13 cellular contexts compared by ENCODE assay signal in genomic region chr22:22823126-22823804, GRCh38.
DNase-seq lines count a peak whose midpoint lies in the region; ATAC-seq and TF ChIP-seq lines count a peak whose summit lies in the region.
"Had no signal": no experiment of that assay in that cellular context is flagged by ENCODE, and none has a peak within 500 bp of the region (broad histone marks: within the 10 kb centered on the region; RNA-seq: fewer than 3 reads in every experiment).

No MANE protein-coding gene starts in this region.

- H3K36me3 ChIP-seq in Loucy (ENCODE audit: insufficient read depth, low read length) = no peaks in the 10 kb centered on the region

- CTCF ChIA-PET in activated CD4-positive, alpha-beta T cell treated with anti-CD3 and anti-CD28 coated beads, Interleukin-2, amount 10 ng/mL, durations not matched to agents 7 days and 5 days (lab: Charles Lee) = interaction anchor here (0.9 kb wide), 1 partner anchor 59 kb away, joined by 3 read pairs; no protein-coding TSS in a partner anchor

- intact Hi-C loops in activated T-helper 1 cell treated with anti-CD3 and anti-CD28 coated beads, Interleukin-12 subunit alpha, Interleukin-12 subunit beta, Interleukin-2, Interleukin-4 antibody, amounts not matched to agents 30 ng/mL and 10 ng/mL and 1 ng/mL, durations not matched to agents 14 hours and 24 hours and 36 hours (cut with micrococcal nuclease) = no loop called here
- intact Hi-C loops in cardiac septum (cut with DNase I) = no loop called here

- peaks cover 10% of the 10 kb centered on the region for H3K27me3 Mint-ChIP-seq in activated CD4-positive, alpha-beta T cell treated with anti-CD3 and anti-CD28 coated beads, Interleukin-2, amount 10 ng/mL, durations not matched to agents 7 days and 5 days
- peaks cover 16% of the 10 kb centered on the region for H3K27me3 Mint-ChIP-seq in activated T-helper 1 cell treated with anti-CD3 and anti-CD28 coated beads, Interleukin-12 subunit alpha, Interleukin-12 subunit beta, Interleukin-2, Interleukin-4 antibody, amounts not matched to agents 30 ng/mL and 10 ng/mL and 1 ng/mL, durations not matched to agents 14 hours and 24 hours and 36 hours (ENCODE audit: insufficient read depth)
- no peaks in the 10 kb centered on the region for H3K27me3 Mint-ChIP-seq in natural killer cell treated with Interleukin-12 subunit alpha and Interleukin-12 subunit beta and Interleukin-15 and Interleukin-18, amount 100 ng/mL, for 72 hours

- H3K9me2 ChIP-seq in Loucy (replicated peaks; ENCODE audit: low read depth, low read length) = no peaks in the 10 kb centered on the region

- H3K36me3 Mint-ChIP-seq in activated CD4-positive, alpha-beta T cell treated with anti-CD3 and anti-CD28 coated beads, Interleukin-2, amount 10 ng/mL, durations not matched to agents 7 days and 5 days (ENCODE audit: low read depth) = peaks cover 26% of the 10 kb centered on the region
- no peaks in the 10 kb centered on the region for H3K36me3 Mint-ChIP-seq in activated T-helper 1 cell treated with anti-CD3 and anti-CD28 coated beads, Interleukin-12 subunit alpha, Interleukin-12 subunit beta, Interleukin-2, Interleukin-4 antibody, amounts not matched to agents 30 ng/mL and 10 ng/mL and 1 ng/mL, durations not matched to agents 14 hours and 24 hours and 36 hours (ENCODE audit: low read depth)
- peaks cover 5% of the 10 kb centered on the region for H3K36me3 Mint-ChIP-seq in natural killer cell treated with Interleukin-12 subunit alpha and Interleukin-12 subunit beta and Interleukin-15 and Interleukin-18, amount 100 ng/mL, for 72 hours

- ATAC-seq in natural killer cell treated with Interleukin-12 subunit alpha and Interleukin-12 subunit beta and Interleukin-15 and Interleukin-18, amount 100 ng/mL, for 72 hours = no peak
- ATAC-seq: psoas muscle had no signal

- in situ Hi-C loops in GM13976 (cut with MboI; ENCODE audit: low sequenced_read_pairs, unreplicated experiment) = no loop called here

- peak overlapping the region; percentile 48 for H3K4me2 ChIP-seq in Loucy (ENCODE audit: low read depth, low read length, poor library complexity, severe bottlenecking)

- H4K20me1 ChIP-seq in Loucy (ENCODE audit: insufficient read depth, low read length, poor library complexity, severe bottlenecking) = no peaks in the 10 kb centered on the region

- no peak overlapping the region for H3K4me3 Mint-ChIP-seq in activated CD4-positive, alpha-beta T cell treated with anti-CD3 and anti-CD28 coated beads, Interleukin-2, amount 10 ng/mL, durations not matched to agents 7 days and 5 days
- no peak overlapping the region for H3K4me3 Mint-ChIP-seq in activated T-helper 1 cell treated with anti-CD3 and anti-CD28 coated beads, Interleukin-12 subunit alpha, Interleukin-12 subunit beta, Interleukin-2, Interleukin-4 antibody, amounts not matched to agents 30 ng/mL and 10 ng/mL and 1 ng/mL, durations not matched to agents 14 hours and 24 hours and 36 hours
- peak overlapping the region; percentile 45 for H3K4me3 Mint-ChIP-seq in natural killer cell treated with Interleukin-12 subunit alpha and Interleukin-12 subunit beta and Interleukin-15 and Interleukin-18, amount 100 ng/mL, for 72 hours

- no peaks in the 10 kb centered on the region for H3K9me3 Mint-ChIP-seq in activated CD4-positive, alpha-beta T cell treated with anti-CD3 and anti-CD28 coated beads, Interleukin-2, amount 10 ng/mL, durations not matched to agents 7 days and 5 days
- H3K9me3 Mint-ChIP-seq in activated T-helper 1 cell treated with anti-CD3 and anti-CD28 coated beads, Interleukin-12 subunit alpha, Interleukin-12 subunit beta, Interleukin-2, Interleukin-4 antibody, amounts not matched to agents 30 ng/mL and 10 ng/mL and 1 ng/mL, durations not matched to agents 14 hours and 24 hours and 36 hours = no peaks in the 10 kb centered on the region
- H3K9me3 Mint-ChIP-seq in natural killer cell treated with Interleukin-12 subunit alpha and Interleukin-12 subunit beta and Interleukin-15 and Interleukin-18, amount 100 ng/mL, for 72 hours = no peaks in the 10 kb centered on the region

- peak overlapping the region; percentile 98 for H3K27ac Mint-ChIP-seq in activated CD4-positive, alpha-beta T cell treated with anti-CD3 and anti-CD28 coated beads, Interleukin-2, amount 10 ng/mL, durations not matched to agents 7 days and 5 days
- H3K27ac Mint-ChIP-seq in activated T-helper 1 cell treated with anti-CD3 and anti-CD28 coated beads, Interleukin-12 subunit alpha, Interleukin-12 subunit beta, Interleukin-2, Interleukin-4 antibody, amounts not matched to agents 30 ng/mL and 10 ng/mL and 1 ng/mL, durations not matched to agents 14 hours and 24 hours and 36 hours = peak overlapping the region; percentile 58
- peak overlapping the region; percentile 66 to 78 for H3K27ac Mint-ChIP-seq in natural killer cell treated with Interleukin-12 subunit alpha and Interleukin-12 subunit beta and Interleukin-15 and Interleukin-18, amount 100 ng/mL, for 72 hours

- H3K4me1 Mint-ChIP-seq in activated CD4-positive, alpha-beta T cell treated with anti-CD3 and anti-CD28 coated beads, Interleukin-2, amount 10 ng/mL, durations not matched to agents 7 days and 5 days = peaks cover 71% of the 10 kb centered on the region
- peaks cover 71% of the 10 kb centered on the region for H3K4me1 Mint-ChIP-seq in activated T-helper 1 cell treated with anti-CD3 and anti-CD28 coated beads, Interleukin-12 subunit alpha, Interleukin-12 subunit beta, Interleukin-2, Interleukin-4 antibody, amounts not matched to agents 30 ng/mL and 10 ng/mL and 1 ng/mL, durations not matched to agents 14 hours and 24 hours and 36 hours (ENCODE audit: low read depth)
- peaks cover 68 to 69% of the 10 kb centered on the region in 2 donors for H3K4me1 Mint-ChIP-seq in natural killer cell treated with Interleukin-12 subunit alpha and Interleukin-12 subunit beta and Interleukin-15 and Interleukin-18, amount 100 ng/mL, for 72 hours (ENCODE audit: low read depth in 2 of 2)

- H3K79me2 ChIP-seq in Loucy (ENCODE audit: insufficient read depth, low read length) = no peaks in the 10 kb centered on the region

- peaks cover 76% of the 10 kb centered on the region for H3K4me1 ChIP-seq in Loucy (ENCODE audit: insufficient read depth, low read length, poor library complexity, severe bottlenecking)
- H3K4me1 ChIP-seq: psoas muscle had no signal

- POLR2A ChIA-PET in activated CD4-positive, alpha-beta T cell treated with anti-CD3 and anti-CD28 coated beads, Interleukin-2, amount 10 ng/mL, durations not matched to agents 7 days and 5 days (lab: Charles Lee) = no interaction called here

- H3K4me3 ChIP-seq in Loucy (ENCODE audit: low read length, poor library complexity, severe bottlenecking) = no peak overlapping the region
- H3K4me3 ChIP-seq: psoas muscle, SK-N-MC had no signal

- H3F3A ChIP-seq in Loucy (ENCODE audit: low read depth) = peaks cover 3% of the 10 kb centered on the region; the same call in 1 of the 2 replicates

- no peaks in the 10 kb centered on the region for H3K27me3 ChIP-seq in Loucy (ENCODE audit: insufficient read depth, low read length, poor library complexity, severe bottlenecking)

- TF ChIP-seq CTCF in Loucy (conservative IDR thresholded peaks at IDR 0.05; ENCODE audit: low read length) = no peak
- TF ChIP-seq CTCF in GM13976 (IDR thresholded peaks at IDR 0.05; ENCODE audit: borderline replicate concordance, control extremely low read depth, extremely low read depth, insufficient read depth, missing control alignments) = no peak

- no peak for DNase-seq in activated CD4-positive, alpha-beta T cell treated with anti-CD3 and anti-CD28 coated beads, Interleukin-2, amount 10 ng/mL, durations not matched to agents 7 days and 5 days
- DNase-seq in activated CD4-positive, alpha-beta T cell treated with anti-CD3 and anti-CD28 coated beads, Interleukin-2, amount 50 U/mL, for 48 hours = no peak
- DNase-seq in activated T-helper 1 cell treated with anti-CD3 and anti-CD28 coated beads, Interleukin-12 subunit alpha, Interleukin-12 subunit beta, Interleukin-2, Interleukin-4 antibody, amounts not matched to agents 30 ng/mL and 10 ng/mL and 1 ng/mL, durations not matched to agents 14 hours and 24 hours and 36 hours (ENCODE audit: low spot score) = no peak
- no peak for DNase-seq in natural killer cell treated with Interleukin-12 subunit alpha and Interleukin-12 subunit beta and Interleukin-15 and Interleukin-18, amount 100 ng/mL, for 72 hours (ENCODE audit: low spot score)
- DNase-seq in kidney glomerular epithelial cell (lab: John Stamatoyannopoulos, UW) (no peak), GM13976 (ENCODE audit: low spot score) (no peak), cardiac septum (ENCODE audit: low spot score) (no peak)
- DNase-seq: activated CD4-positive, alpha-beta T cell treated with anti-CD3 and anti-CD28 coated beads, Interleukin-2, amount 50 U/mL, for 4 hours; amniotic stem cell; NCI-H146; psoas muscle had no signal

- H2AFZ ChIP-seq in Loucy (ENCODE audit: low read length) = no peak overlapping the region

- H3K9ac ChIP-seq in Loucy (ENCODE audit: low read depth, low read length, poor library complexity, severe bottlenecking) = no peak overlapping the region

- H3K9me3 ChIP-seq in Loucy (ENCODE audit: insufficient read depth, low read depth, low read length) = no peaks in the 10 kb centered on the region
- H3K9me3 ChIP-seq: psoas muscle had no signal
